Comparison of ENCODE assay signal across 2 cellular contexts in genomic region chr1:156220226-156220625, GRCh38.
TF ChIP-seq lines count a peak whose summit lies in the region.

No MANE protein-coding gene starts in this region.

TF ChIP-seq in HEK293, 187 proteins besides CTCF, POLR2A, EP300 and RAD21:
- TF ChIP-seq, protein P1, sequence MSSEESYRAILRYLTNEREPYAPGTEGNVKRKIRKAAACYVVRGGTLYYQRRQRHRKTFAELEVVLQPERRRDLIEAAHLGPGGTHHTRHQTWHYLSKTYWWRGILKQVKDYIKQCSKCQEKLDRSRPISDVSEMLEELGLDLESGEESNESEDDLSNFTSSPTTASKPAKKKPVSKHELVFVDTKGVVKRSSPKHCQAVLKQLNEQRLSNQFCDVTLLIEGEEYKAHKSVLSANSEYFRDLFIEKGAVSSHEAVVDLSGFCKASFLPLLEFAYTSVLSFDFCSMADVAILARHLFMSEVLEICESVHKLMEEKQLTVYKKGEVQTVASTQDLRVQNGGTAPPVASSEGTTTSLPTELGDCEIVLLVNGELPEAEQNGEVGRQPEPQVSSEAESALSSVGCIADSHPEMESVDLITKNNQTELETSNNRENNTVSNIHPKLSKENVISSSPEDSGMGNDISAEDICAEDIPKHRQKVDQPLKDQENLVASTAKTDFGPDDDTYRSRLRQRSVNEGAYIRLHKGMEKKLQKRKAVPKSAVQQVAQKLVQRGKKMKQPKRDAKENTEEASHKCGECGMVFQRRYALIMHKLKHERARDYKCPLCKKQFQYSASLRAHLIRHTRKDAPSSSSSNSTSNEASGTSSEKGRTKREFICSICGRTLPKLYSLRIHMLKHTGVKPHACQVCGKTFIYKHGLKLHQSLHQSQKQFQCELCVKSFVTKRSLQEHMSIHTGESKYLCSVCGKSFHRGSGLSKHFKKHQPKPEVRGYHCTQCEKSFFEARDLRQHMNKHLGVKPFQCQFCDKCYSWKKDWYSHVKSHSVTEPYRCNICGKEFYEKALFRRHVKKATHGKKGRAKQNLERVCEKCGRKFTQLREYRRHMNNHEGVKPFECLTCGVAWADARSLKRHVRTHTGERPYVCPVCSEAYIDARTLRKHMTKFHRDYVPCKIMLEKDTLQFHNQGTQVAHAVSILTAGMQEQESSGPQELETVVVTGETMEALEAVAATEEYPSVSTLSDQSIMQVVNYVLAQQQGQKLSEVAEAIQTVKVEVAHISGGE (tag by site-specific recombination; conservative IDR thresholded peaks at IDR 0.05; ENCODE audit: low read depth) = no peak
- TF ChIP-seq, protein P2, sequence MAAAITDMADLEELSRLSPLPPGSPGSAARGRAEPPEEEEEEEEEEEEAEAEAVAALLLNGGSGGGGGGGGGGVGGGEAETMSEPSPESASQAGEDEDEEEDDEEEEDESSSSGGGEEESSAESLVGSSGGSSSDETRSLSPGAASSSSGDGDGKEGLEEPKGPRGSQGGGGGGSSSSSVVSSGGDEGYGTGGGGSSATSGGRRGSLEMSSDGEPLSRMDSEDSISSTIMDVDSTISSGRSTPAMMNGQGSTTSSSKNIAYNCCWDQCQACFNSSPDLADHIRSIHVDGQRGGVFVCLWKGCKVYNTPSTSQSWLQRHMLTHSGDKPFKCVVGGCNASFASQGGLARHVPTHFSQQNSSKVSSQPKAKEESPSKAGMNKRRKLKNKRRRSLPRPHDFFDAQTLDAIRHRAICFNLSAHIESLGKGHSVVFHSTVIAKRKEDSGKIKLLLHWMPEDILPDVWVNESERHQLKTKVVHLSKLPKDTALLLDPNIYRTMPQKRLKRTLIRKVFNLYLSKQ (tag by site-specific recombination; IDR thresholded peaks at IDR 0.05; ENCODE audit: borderline replicate concordance) = no peak
- TF ChIP-seq ZNF121 (tag by site-specific recombination; IDR thresholded peaks at IDR 0.05) = peak; percentile 92
TF ChIP-seq in HEK293: peak in this region for 1.

TF ChIP-seq in K562, 482 proteins besides CTCF, POLR2A, EP300 and RAD21:
- TF ChIP-seq VEZF1 (CRISPR knock-in tag; IDR thresholded peaks at IDR 0.05) = no peak
- no peak for TF ChIP-seq POLR2AphosphoS2 (IDR thresholded peaks at IDR 0.05; ENCODE audit: low read length)
- TF ChIP-seq RNF2 (IDR thresholded peaks at IDR 0.05) = no peak
- TF ChIP-seq RBM25 (IDR thresholded peaks at IDR 0.05; ENCODE audit: low read depth, low read length, severe bottlenecking) = peak; percentile 10
- TF ChIP-seq ZNF121 (CRISPR knock-in tag; conservative IDR thresholded peaks at IDR 0.05) = peak; percentile 92
